Comparison of ENCODE assay signal across 19 cellular contexts in genomic region chr12:49885663-49886461, GRCh38. TPM values are rescaled to one million over a fixed set of nuclear protein-coding genes. Genes with fewer than 3 reads are reported as not detected.
A peak's percentile ranks its signal among the peaks of the same experiment; 100 is the strongest.
DNase-seq lines count a peak whose midpoint lies in the region; ATAC-seq lines count a peak whose summit lies in the region.
"Had no signal": no experiment of that assay in that cellular context is flagged by ENCODE, and none has a peak within 500 bp of the region (broad histone marks: within the 10 kb centered on the region; RNA-seq: fewer than 3 reads in every experiment).

No MANE protein-coding gene starts in this region.

- no peak overlapping the region for H3K4me3 ChIP-seq in iPS-15b (ENCODE audit: low read depth, low read length)
- H3K4me3 ChIP-seq: PC-9 had no signal

- no peak overlapping the region for H3K27ac Mint-ChIP-seq in activated CD4-positive, alpha-beta T cell treated with anti-CD3 and anti-CD28 coated beads for 36 hours
- H3K27ac Mint-ChIP-seq: B cell; CD4-positive, CD25-positive, alpha-beta regulatory T cell had no signal

- DNase-seq in NCI-H2107 treated with DMSO at 0.1 percent for 48 hours (lab: John Stamatoyannopoulos, UW; ENCODE audit: unreplicated experiment) = peak; percentile 38
- DNase-seq in NCI-H2107 (lab: John Stamatoyannopoulos, UW) = no peak
- peak; percentile 38 for DNase-seq in NCI-H510A (lab: John Stamatoyannopoulos, UW)
- DNase-seq in posterior vena cava (ENCODE audit: low spot score) = peak; percentile 66
- no peak for DNase-seq in activated CD4-positive, alpha-beta T cell treated with anti-CD3 and anti-CD28 coated beads for 36 hours
- DNase-seq in effector CD8-positive, alpha-beta T cell (lab: John Stamatoyannopoulos, UW) = no peak
- DNase-seq: CD4-positive, CD25-positive, alpha-beta regulatory T cell; DMS 273 treated with DMSO at 0.1 percent for 48 hours; GDM1; NCI-H1417 treated with DMSO at 0.1 percent for 48 hours; NCI-H187 treated with DMSO at 0.1 percent for 48 hours; NCI-H524 treated with DMSO at 0.1 percent for 48 hours; PC-9 had no signal

- POLR2A ChIA-PET in activated CD4-positive, alpha-beta T cell treated with anti-CD3 and anti-CD28 coated beads for 36 hours (lab: Charles Lee) = no interaction called here

- no peaks in the 10 kb centered on the region for H3K9me3 Mint-ChIP-seq in activated CD4-positive, alpha-beta T cell treated with anti-CD3 and anti-CD28 coated beads for 36 hours (ENCODE audit: low read depth)
- H3K9me3 Mint-ChIP-seq: CD4-positive, CD25-positive, alpha-beta regulatory T cell had no signal

- intact Hi-C loops in posterior vena cava (cut with DNase I) = no loop called here
- intact Hi-C loops in activated CD4-positive, alpha-beta T cell treated with anti-CD3 and anti-CD28 coated beads for 36 hours (cut with DNase I, micrococcal nuclease) = no loop called here

- H3K27me3 Mint-ChIP-seq in activated CD4-positive, alpha-beta T cell treated with anti-CD3 and anti-CD28 coated beads for 36 hours = no peaks in the 10 kb centered on the region

- CTCF ChIA-PET in activated CD4-positive, alpha-beta T cell treated with anti-CD3 and anti-CD28 coated beads for 36 hours (lab: Charles Lee) = interaction anchor here (1.0 to 1.3 kb wide), 4 partner anchors 19 to 60 kb away, joined by 3 to 5 read pairs (median 4); no protein-coding TSS in a partner anchor

- H3K4me3 Mint-ChIP-seq in activated CD4-positive, alpha-beta T cell treated with anti-CD3 and anti-CD28 coated beads for 36 hours = no peak overlapping the region
- H3K4me3 Mint-ChIP-seq: B cell; CD4-positive, CD25-positive, alpha-beta regulatory T cell had no signal

- no peaks in the 10 kb centered on the region for H3K9me3 ChIP-seq in iPS-15b (ENCODE audit: control insufficient read depth, insufficient read depth, low read length)

- H3K9ac ChIP-seq in iPS-15b (ENCODE audit: low read depth, low read length) = peak overlapping the region; percentile 5

- H3K36me3 ChIP-seq in iPS-15b (ENCODE audit: control insufficient read depth, insufficient read depth, low read length) = no peaks in the 10 kb centered on the region

- peaks cover 13% of the 10 kb centered on the region for H3K4me1 ChIP-seq in iPS-15b (ENCODE audit: control insufficient read depth, insufficient read depth, low read length)

- no peaks in the 10 kb centered on the region for H3K27me3 ChIP-seq in iPS-15b (ENCODE audit: control insufficient read depth, insufficient read depth, low read length)

- ATAC-seq in activated CD4-positive, alpha-beta T cell treated with anti-CD3 and anti-CD28 coated beads for 36 hours = no peak
- ATAC-seq in GM21447 (IDR thresholded peaks at IDR 0.05; ENCODE audit: unreplicated experiment) = no peak

- no peaks in the 10 kb centered on the region for H3K4me1 Mint-ChIP-seq in activated CD4-positive, alpha-beta T cell treated with anti-CD3 and anti-CD28 coated beads for 36 hours
- H3K4me1 Mint-ChIP-seq: B cell; CD4-positive, CD25-positive, alpha-beta regulatory T cell had no signal

- H3K36me3 Mint-ChIP-seq in activated CD4-positive, alpha-beta T cell treated with anti-CD3 and anti-CD28 coated beads for 36 hours (ENCODE audit: low read depth) = no peaks in the 10 kb centered on the region
- H3K36me3 Mint-ChIP-seq: CD4-positive, CD25-positive, alpha-beta regulatory T cell had no signal

RNA-seq across cellular contexts. Expression of gene FAIM2, which starts 17.8 kb away (rescaled TPM):
- 1 to 10 TPM; 1.8 to 2.5 TPM for total RNA-seq in posterior vena cava
- total RNA-seq in activated CD4-positive, alpha-beta T cell treated with anti-CD3 and anti-CD28 coated beads for 36 hours = under 1 TPM; 0.53 to 0.91 TPM
- total RNA-seq: A172, B cell, MCF 10A, PC-9, SK-MEL-5 had no signal

RNA-seq across cellular contexts. Expression of gene BCDIN3D, which starts 43.0 kb away (rescaled TPM):
- total RNA-seq in posterior vena cava = 1 to 10 TPM; 2.5 to 4.0 TPM
- total RNA-seq in activated CD4-positive, alpha-beta T cell treated with anti-CD3 and anti-CD28 coated beads for 36 hours = 1 to 10 TPM; 5.5 to 5.6 TPM

RNA-seq across cellular contexts. Expression of gene NCKAP5L, which starts 57.6 kb away (rescaled TPM):
- total RNA-seq in posterior vena cava = 10 to 100 TPM; 16.2 to 22.4 TPM
- 1 to 10 TPM; 4.3 to 4.5 TPM for total RNA-seq in activated CD4-positive, alpha-beta T cell treated with anti-CD3 and anti-CD28 coated beads for 36 hours

Comparison
In these comparisons a context has a peak if more than half of its experiments do, and no peak if none do; other contexts are left out.
1. DNase-seq: peak in NCI-H2107 treated with DMSO at 0.1 percent for 48 hours (single experiment), NCI-H510A (single experiment) and posterior vena cava (single experiment); none in NCI-H2107 (single experiment), activated CD4-positive, alpha-beta T cell treated with anti-CD3 and anti-CD28 coated beads for 36 hours (single experiment) and effector CD8-positive, alpha-beta T cell (single experiment).